30 cellular contexts compared by ENCODE assay signal in genomic region chr10:70906953-70907618, GRCh38. TPM values are rescaled to one million over a fixed set of nuclear protein-coding genes. Genes with fewer than 3 reads are reported as not detected.
DNase-seq lines count a peak whose midpoint lies in the region; ATAC-seq and TF ChIP-seq lines count a peak whose summit lies in the region.
"Had no signal": no experiment of that assay in that cellular context is flagged by ENCODE, and none has a peak within 500 bp of the region (broad histone marks: within the 10 kb centered on the region; RNA-seq: fewer than 3 reads in every experiment).

No MANE protein-coding gene starts in this region.

- ATAC-seq in Right ventricle myocardium superior (ENCODE audit: poor library complexity) = peak; percentile 8
- ATAC-seq in Right ventricle myocardium inferior = no peak
- ATAC-seq in gastroesophageal sphincter = no peak
- peak; percentile 59 for ATAC-seq in mucosa of descending colon
- ATAC-seq in upper lobe of right lung = no peak
- no peak for ATAC-seq in HG03097 (IDR thresholded peaks at IDR 0.05; ENCODE audit: low FRiP score, unreplicated experiment)
- ATAC-seq: activated CD8-positive, alpha-beta memory T cell treated with anti-CD3 and anti-CD28 coated beads, Interleukin-2, amount 10 ng/mL, durations not matched to agents 7 days and 5 days; pancreas; stimulated activated naive CD8-positive, alpha-beta T cell treated with anti-CD3 and anti-CD28 coated beads, Interleukin-15, amount 100 ng/mL, for 72 hours had no signal

- no peaks in the 10 kb centered on the region for H3K27me3 ChIP-seq in gastroesophageal sphincter
- no peaks in the 10 kb centered on the region for H3K27me3 ChIP-seq in upper lobe of right lung
- H3K27me3 ChIP-seq: brain microvascular endothelial cell, pancreas, thyroid gland had no signal

- TF ChIP-seq POLR2A in gastroesophageal sphincter (IDR thresholded peaks at IDR 0.05) = no peak

- no peak overlapping the region for H3K4me3 ChIP-seq in gastroesophageal sphincter
- H3K4me3 ChIP-seq in mucosa of descending colon = no peak overlapping the region
- H3K4me3 ChIP-seq in upper lobe of right lung = no peak overlapping the region
- H3K4me3 ChIP-seq: pancreas, thyroid gland had no signal

- no peak for TF ChIP-seq CTCF in gastroesophageal sphincter (IDR thresholded peaks at IDR 0.05)
- TF ChIP-seq CTCF in mucosa of descending colon (IDR thresholded peaks at IDR 0.05) = no peak
- no peak for TF ChIP-seq CTCF in upper lobe of right lung (IDR thresholded peaks at IDR 0.05)

- H3K9me3 ChIP-seq in gastroesophageal sphincter (no peaks in the 10 kb centered on the region), mucosa of descending colon (no peaks in the 10 kb centered on the region), upper lobe of right lung (no peaks in the 10 kb centered on the region)
- H3K9me3 ChIP-seq: pancreas, thyroid gland had no signal

- H3K27ac ChIP-seq in gastroesophageal sphincter = peak overlapping the region in 3 of 4 donors; percentile 56 to 75 (median 72)
- H3K27ac ChIP-seq in upper lobe of right lung = no peak overlapping the region
- H3K27ac ChIP-seq: brain microvascular endothelial cell, pancreas, thyroid gland had no signal

- H3K36me3 ChIP-seq in gastroesophageal sphincter = no peaks in the 10 kb centered on the region
- H3K36me3 ChIP-seq in mucosa of descending colon (ENCODE audit: low read depth) = no peaks in the 10 kb centered on the region
- no peaks in the 10 kb centered on the region for H3K36me3 ChIP-seq in upper lobe of right lung
- H3K36me3 ChIP-seq: brain microvascular endothelial cell, pancreas, thyroid gland had no signal

- DNase-seq in Right ventricle myocardium superior (peak; percentile 34), Right ventricle myocardium inferior (ENCODE audit: missing footprints) (no peak), mucosa of descending colon (peak in 2 of 3 donors; percentile 31 to 44), upper lobe of right lung (peak; percentile 49), NCI-H1436 (lab: John Stamatoyannopoulos, UW) (no peak), AG20443 (ENCODE audit: low spot score) (no peak)
- DNase-seq: activated B cell treated with CpG ODN at 0.5 μM for 24 hours; activated CD4-positive, alpha-beta T cell treated with anti-CD3 and anti-CD28 coated beads, Interleukin-2, amount 50 U/mL, for 4 hours; activated CD8-positive, alpha-beta memory T cell treated with anti-CD3 and anti-CD28 coated beads, Interleukin-2, amount 10 ng/mL, durations not matched to agents 7 days and 5 days; activated naive CD4-positive, alpha-beta T cell treated with anti-CD3 and anti-CD28 coated beads for 36 hours; activated T-cell treated with anti-CD3 and anti-CD28 coated beads, Interleukin-2, amount 50 U/mL, for 48 hours; amniotic stem cell; brain microvascular endothelial cell; GOT3; KG1; kidney glomerular epithelial cell; mammary epithelial cell; NCI-H1105 treated with DMSO at 0.1 percent for 48 hours; NCI-H2029; NCI-H526 treated with DMSO at 0.1 percent for 48 hours; nephron progenitor cell; retina; SIG-M5; stimulated activated CD4-positive, alpha-beta T cell treated with anti-CD3 and anti-CD28 coated beads, Interleukin-12 subunit alpha, Interleukin-12 subunit beta, amount 100 ng/mL, for 4 hours; stimulated activated CD4-positive, alpha-beta T cell treated with anti-CD3 and anti-CD28 coated beads, Interleukin-2, amount 100 ng/mL, for 48 hours; stimulated activated naive CD8-positive, alpha-beta T cell treated with anti-CD3 and anti-CD28 coated beads, Interleukin-15, amount 100 ng/mL, for 72 hours; thyroid gland had no signal

- intact Hi-C loops in Right ventricle myocardium superior (cut with DNase I) = loop anchor here (5.0 kb wide), 2 partner anchors 300 to 380 kb away; no protein-coding TSS in a partner anchor
- intact Hi-C loops in Right ventricle myocardium inferior (cut with DNase I) = no loop called here
- intact Hi-C loops in mucosa of descending colon (cut with DNase I, micrococcal nuclease) = no loop called here
- intact Hi-C loops in upper lobe of right lung (cut with DNase I) = no loop called here

- peaks cover 0 to 39% (median 7%) of the 10 kb centered on the region in 3 donors for H3K4me1 ChIP-seq in gastroesophageal sphincter
- H3K4me1 ChIP-seq in mucosa of descending colon (ENCODE audit: low read depth) = peaks cover 4% of the 10 kb centered on the region
- H3K4me1 ChIP-seq in upper lobe of right lung = peaks cover 4% of the 10 kb centered on the region
- H3K4me1 ChIP-seq: pancreas had no signal

- no peak for TF ChIP-seq EP300 in gastroesophageal sphincter (IDR thresholded peaks at IDR 0.05)

- WGBS in gastroesophageal sphincter (ENCODE audit: low coverage in 1 of 2), 2 donors = 64% methylated on average over 8 of the region's 14 CpGs; no CpG with 5 or more reads in 1 of the 2 donors

RNA-seq across cellular contexts. Expression of gene PCBD1, which starts 18.7 kb away (rescaled TPM):
- 142 TPM for total RNA-seq in Right ventricle myocardium superior
- total RNA-seq in Right ventricle myocardium inferior = 155 TPM
- 100 to 1,000 TPM in 1 of 4 donors, 10 to 100 TPM in 3; 63.4 to 102 (median 74.0) TPM for total RNA-seq in gastroesophageal sphincter
- 10 to 100 TPM; 81.4 to 86.8 (median 86.7) TPM for total RNA-seq in mucosa of descending colon
- total RNA-seq in upper lobe of right lung = 117 TPM

Comparison
In these comparisons a context has a peak if more than half of its experiments do, and no peak if none do; other contexts are left out.
1. ATAC-seq: peak in Right ventricle myocardium superior (single experiment) and mucosa of descending colon (single experiment); none in Right ventricle myocardium inferior (single experiment), gastroesophageal sphincter (single experiment), upper lobe of right lung (single experiment) and HG03097 (single experiment).
2. DNase-seq: peak in Right ventricle myocardium superior (single experiment), mucosa of descending colon (2 of 3) and upper lobe of right lung (single experiment); none in Right ventricle myocardium inferior (single experiment), NCI-H1436 (single experiment) and AG20443 (single experiment).